In genomic region chr15:90686435-90687218, GRCh38 we compare ENCODE assay signal across 8 cellular contexts. TPM values are rescaled to one million over a fixed set of nuclear protein-coding genes. Genes with fewer than 3 reads are reported as not detected.
DNase-seq lines count a peak whose midpoint lies in the region; ATAC-seq and TF ChIP-seq lines count a peak whose summit lies in the region.

No MANE protein-coding gene starts in this region.

- H3K36me3 ChIP-seq in breast epithelium, result no peaks in the 10 kb centered on the region

- H3K27me3 ChIP-seq in breast epithelium, result no peaks in the 10 kb centered on the region

- H3K4me3 ChIP-seq in breast epithelium, result no peak overlapping the region

- H3K4me3 Mint-ChIP-seq in activated CD4-positive, alpha-beta memory T cell treated with anti-CD3 and anti-CD28 coated beads, Interleukin-2, amount 10 ng/mL, durations not matched to agents 7 days and 5 days, result peak overlapping the region; percentile 15
- no peak overlapping the region for H3K4me3 Mint-ChIP-seq in osteocyte (ENCODE audit: unreplicated experiment)

- H3K36me3 Mint-ChIP-seq in activated CD4-positive, alpha-beta memory T cell treated with anti-CD3 and anti-CD28 coated beads, Interleukin-2, amount 10 ng/mL, durations not matched to agents 7 days and 5 days (ENCODE audit: low read depth), result peaks cover 20% of the 10 kb centered on the region
- peaks cover 1% of the 10 kb centered on the region for H3K36me3 Mint-ChIP-seq in osteocyte (ENCODE audit: unreplicated experiment)

- no peak for TF ChIP-seq POLR2A in breast epithelium (IDR thresholded peaks at IDR 0.05)

- peaks cover 7% of the 10 kb centered on the region for H3K9me3 Mint-ChIP-seq in activated CD4-positive, alpha-beta memory T cell treated with anti-CD3 and anti-CD28 coated beads, Interleukin-2, amount 10 ng/mL, durations not matched to agents 7 days and 5 days
- H3K9me3 Mint-ChIP-seq in osteocyte (ENCODE audit: unreplicated experiment), result no peaks in the 10 kb centered on the region

- H3K4me1 ChIP-seq in breast epithelium, result no peaks in the 10 kb centered on the region

- no peaks in the 10 kb centered on the region for H3K27me3 Mint-ChIP-seq in activated CD4-positive, alpha-beta memory T cell treated with anti-CD3 and anti-CD28 coated beads, Interleukin-2, amount 10 ng/mL, durations not matched to agents 7 days and 5 days
- H3K27me3 Mint-ChIP-seq in osteocyte (ENCODE audit: unreplicated experiment), result no peaks in the 10 kb centered on the region

- H3K4me1 Mint-ChIP-seq in activated CD4-positive, alpha-beta memory T cell treated with anti-CD3 and anti-CD28 coated beads, Interleukin-2, amount 10 ng/mL, durations not matched to agents 7 days and 5 days, result peaks cover 54% of the 10 kb centered on the region
- H3K4me1 Mint-ChIP-seq in osteocyte (ENCODE audit: unreplicated experiment), result peaks cover 5% of the 10 kb centered on the region

- ATAC-seq in GM19395 (IDR thresholded peaks at IDR 0.05; ENCODE audit: unreplicated experiment) (peak; percentile 89), HG03196 (IDR thresholded peaks at IDR 0.05; ENCODE audit: unreplicated experiment) (peak; percentile 82)

- no peak for TF ChIP-seq CTCF in breast epithelium (IDR thresholded peaks at IDR 0.05)
- TF ChIP-seq CTCF in osteocyte (IDR thresholded peaks at IDR 0.05), result no peak

- no peaks in the 10 kb centered on the region for H3K9me3 ChIP-seq in breast epithelium

- POLR2A ChIA-PET in activated CD4-positive, alpha-beta memory T cell treated with anti-CD3 and anti-CD28 coated beads, Interleukin-2, amount 10 ng/mL, durations not matched to agents 7 days and 5 days (lab: Charles Lee), result interaction anchor here (0.6 to 5.4 kb wide), 16 partner anchors 9 to 298 kb away, joined by 3 to 57 read pairs (median 4); partner anchors contain the start of genes BLM, HDDC3 and UNC45A

- CTCF ChIA-PET in activated CD4-positive, alpha-beta memory T cell treated with anti-CD3 and anti-CD28 coated beads, Interleukin-2, amount 10 ng/mL, durations not matched to agents 7 days and 5 days (lab: Charles Lee), result interaction anchor here (0.9 to 2.6 kb wide), 8 partner anchors 10 to 385 kb away, joined by 3 to 15 read pairs (median 4); partner anchors contain the start of gene HDDC3

- DNase-seq in GDM1 (lab: John Stamatoyannopoulos, UW) (peak; percentile 48), breast epithelium (ENCODE audit: low spot score in 2 of 2) (no peak), osteocyte (ENCODE audit: extremely low spot score, unreplicated experiment) (no peak), NCI-H128 (lab: John Stamatoyannopoulos, UW; ENCODE audit: unreplicated experiment) (no peak), posterior vena cava (ENCODE audit: low spot score) (no peak)
- peak; percentile 56 for DNase-seq in activated CD4-positive, alpha-beta memory T cell treated with anti-CD3 and anti-CD28 coated beads, Interleukin-2, amount 10 ng/mL, durations not matched to agents 7 days and 5 days

- peak overlapping the region; percentile 100 for H3K27ac Mint-ChIP-seq in activated CD4-positive, alpha-beta memory T cell treated with anti-CD3 and anti-CD28 coated beads, Interleukin-2, amount 10 ng/mL, durations not matched to agents 7 days and 5 days
- H3K27ac Mint-ChIP-seq in osteocyte (ENCODE audit: unreplicated experiment), result no peak overlapping the region

- intact Hi-C loops in breast epithelium (cut with DNase I; ENCODE audit: low total_unique reads) (no loop called here), posterior vena cava (cut with DNase I) (loop anchor here in 1 of 2 donors (5.0 kb wide), 1 partner anchor 39 kb away; no protein-coding TSS in a partner anchor)

- no peak overlapping the region for H3K27ac ChIP-seq in breast epithelium

RNA-seq across cellular contexts. Expression of gene BLM, which starts 30.5 kb away (rescaled TPM):
- 10 to 100 TPM; 59.4 to 63.7 TPM for total RNA-seq in activated CD4-positive, alpha-beta memory T cell treated with anti-CD3 and anti-CD28 coated beads, Interleukin-2, amount 10 ng/mL, durations not matched to agents 7 days and 5 days
- total RNA-seq in breast epithelium (1 to 10 TPM in 2 of 3 donors, under 1 TPM in 1; 0.33 to 7.4 (median 2.2) TPM), osteocyte (2.7 and 5.0 TPM in 2 replicates), posterior vena cava (1 to 10 TPM in 1 of 2 donors, under 1 TPM in 1; 1.00 to 3.1 TPM)

Comparison
In these comparisons a context has a peak if more than half of its experiments do, and no peak if none do; other contexts are left out.
1. DNase-seq: peak in GDM1 (single experiment) and activated CD4-positive, alpha-beta memory T cell treated with anti-CD3 and anti-CD28 coated beads, Interleukin-2, amount 10 ng/mL, durations not matched to agents 7 days and 5 days (single experiment); none in breast epithelium (0 of 2), osteocyte (single experiment), NCI-H128 (single experiment) and posterior vena cava (single experiment).
2. RNA of gene BLM, which starts 30.5 kb away (total RNA-seq): 59.4 to 63.7 TPM in activated CD4-positive, alpha-beta memory T cell treated with anti-CD3 and anti-CD28 coated beads, Interleukin-2, amount 10 ng/mL, durations not matched to agents 7 days and 5 days; 1.00 to 3.1 TPM in posterior vena cava, 2.7 to 5.0 TPM in osteocyte and 0.33 to 7.4 TPM in breast epithelium; every median in the first group is over 4 times any median in the second.